In genomic region chr5:3310551-3311340, GRCh38 we compare ENCODE assay signal across 10 cellular contexts.
DNase-seq lines count a peak whose midpoint lies in the region; TF ChIP-seq lines count a peak whose summit lies in the region.
"Had no signal": no experiment of that assay in that cellular context is flagged by ENCODE, and none has a peak within 500 bp of the region (broad histone marks: within the 10 kb centered on the region; RNA-seq: fewer than 3 reads in every experiment).

No MANE protein-coding gene starts in this region.

- CTCF ChIA-PET in activated CD4-positive, alpha-beta memory T cell treated with anti-CD3 and anti-CD28 coated beads, Interleukin-2, amount 10 ng/mL, durations not matched to agents 7 days and 5 days (lab: Charles Lee) = no interaction called here

- peak overlapping the region; percentile 26 for H3K27ac Mint-ChIP-seq in endothelial cell (ENCODE audit: unreplicated experiment)
- H3K27ac Mint-ChIP-seq in activated CD4-positive, alpha-beta memory T cell treated with anti-CD3 and anti-CD28 coated beads, Interleukin-2, amount 10 ng/mL, durations not matched to agents 7 days and 5 days = no peak overlapping the region
- H3K27ac Mint-ChIP-seq: nephron progenitor cell had no signal

- no peak for TF ChIP-seq CTCF in endothelial cell (IDR thresholded peaks at IDR 0.05; ENCODE audit: unreplicated experiment)

- peaks cover 19% of the 10 kb centered on the region for H3K9me3 Mint-ChIP-seq in endothelial cell (ENCODE audit: unreplicated experiment)
- peaks cover 29% of the 10 kb centered on the region for H3K9me3 Mint-ChIP-seq in activated CD4-positive, alpha-beta memory T cell treated with anti-CD3 and anti-CD28 coated beads, Interleukin-2, amount 10 ng/mL, durations not matched to agents 7 days and 5 days

- peaks cover 4% of the 10 kb centered on the region for H3K36me3 Mint-ChIP-seq in endothelial cell (ENCODE audit: low read depth, unreplicated experiment)
- H3K36me3 Mint-ChIP-seq in activated CD4-positive, alpha-beta memory T cell treated with anti-CD3 and anti-CD28 coated beads, Interleukin-2, amount 10 ng/mL, durations not matched to agents 7 days and 5 days (ENCODE audit: low read depth) = no peaks in the 10 kb centered on the region

- H3K27me3 Mint-ChIP-seq in endothelial cell (ENCODE audit: unreplicated experiment) = peaks cover 6% of the 10 kb centered on the region
- H3K27me3 Mint-ChIP-seq in activated CD4-positive, alpha-beta memory T cell treated with anti-CD3 and anti-CD28 coated beads, Interleukin-2, amount 10 ng/mL, durations not matched to agents 7 days and 5 days = no peaks in the 10 kb centered on the region

- no peak overlapping the region for H3K4me3 Mint-ChIP-seq in endothelial cell (ENCODE audit: unreplicated experiment)
- no peak overlapping the region for H3K4me3 Mint-ChIP-seq in activated CD4-positive, alpha-beta memory T cell treated with anti-CD3 and anti-CD28 coated beads, Interleukin-2, amount 10 ng/mL, durations not matched to agents 7 days and 5 days
- H3K4me3 Mint-ChIP-seq: nephron progenitor cell had no signal

- POLR2A ChIA-PET in activated CD4-positive, alpha-beta memory T cell treated with anti-CD3 and anti-CD28 coated beads, Interleukin-2, amount 10 ng/mL, durations not matched to agents 7 days and 5 days (lab: Charles Lee) = no interaction called here

- DNase-seq in COLO829 (ENCODE audit: low spot score) (peak; percentile 77), NCI-H524 treated with DMSO at 0.1 percent for 48 hours (lab: John Stamatoyannopoulos, UW) (peak; percentile 6), endothelial cell (ENCODE audit: low spot score) (no peak), mucosa of gallbladder (ENCODE audit: low spot score) (peak; percentile 49), iPS-NIHi11 (ENCODE audit: low spot score) (no peak), 8988T (no peak), GM03348 (ENCODE audit: low spot score) (no peak)
- DNase-seq in activated CD4-positive, alpha-beta memory T cell treated with anti-CD3 and anti-CD28 coated beads, Interleukin-2, amount 10 ng/mL, durations not matched to agents 7 days and 5 days = no peak
- DNase-seq: aorta, nephron progenitor cell had no signal

- no peaks in the 10 kb centered on the region for H3K4me1 Mint-ChIP-seq in endothelial cell (ENCODE audit: unreplicated experiment)
- H3K4me1 Mint-ChIP-seq in activated CD4-positive, alpha-beta memory T cell treated with anti-CD3 and anti-CD28 coated beads, Interleukin-2, amount 10 ng/mL, durations not matched to agents 7 days and 5 days = no peaks in the 10 kb centered on the region

Comparison
In these comparisons a context has a peak if more than half of its experiments do, and no peak if none do; other contexts are left out.
1. DNase-seq: peak in COLO829 (single experiment), NCI-H524 treated with DMSO at 0.1 percent for 48 hours (single experiment) and mucosa of gallbladder (single experiment); none in endothelial cell (single experiment), iPS-NIHi11 (single experiment), 8988T (single experiment), GM03348 (single experiment) and activated CD4-positive, alpha-beta memory T cell treated with anti-CD3 and anti-CD28 coated beads, Interleukin-2, amount 10 ng/mL, durations not matched to agents 7 days and 5 days (single experiment).